21 cellular contexts compared by ENCODE assay signal in genomic region chr12:49985981-49986380, GRCh38. TPM values are rescaled to one million over a fixed set of nuclear protein-coding genes. Genes with fewer than 3 reads are reported as not detected.
A peak's percentile ranks its signal among the peaks of the same experiment; 100 is the strongest.
DNase-seq lines count a peak whose midpoint lies in the region; ATAC-seq and FAIRE-seq lines count a peak whose summit lies in the region.
"Had no signal": no experiment of that assay in that cellular context is flagged by ENCODE, and none has a peak within 500 bp of the region (broad histone marks: within the 10 kb centered on the region; RNA-seq: fewer than 3 reads in every experiment).

No MANE protein-coding gene starts in this region.

- peak overlapping the region; percentile 36 for H3K27ac Mint-ChIP-seq in activated T-helper 17 cell treated with anti-CD3 and anti-CD28 coated beads, Interleukin-2, amount 50 U/mL, for 72 hours

- peaks cover 44% of the 10 kb centered on the region for H3K36me3 Mint-ChIP-seq in activated T-helper 17 cell treated with anti-CD3 and anti-CD28 coated beads, Interleukin-2, amount 50 U/mL, for 72 hours (ENCODE audit: low read depth)
- H3K36me3 Mint-ChIP-seq: natural killer cell had no signal

- no peak for FAIRE-seq in GM19239 (lab: Jason Lieb, UNC)
- FAIRE-seq: RCC 7860, TTC549 had no signal

- peaks cover 10% of the 10 kb centered on the region for H3K4me1 Mint-ChIP-seq in activated T-helper 17 cell treated with anti-CD3 and anti-CD28 coated beads, Interleukin-2, amount 50 U/mL, for 72 hours
- H3K4me1 Mint-ChIP-seq: natural killer cell had no signal

- H3K27me3 Mint-ChIP-seq in activated T-helper 17 cell treated with anti-CD3 and anti-CD28 coated beads, Interleukin-2, amount 50 U/mL, for 72 hours = no peaks in the 10 kb centered on the region

- no peaks in the 10 kb centered on the region for H3K9me3 Mint-ChIP-seq in activated T-helper 17 cell treated with anti-CD3 and anti-CD28 coated beads, Interleukin-2, amount 50 U/mL, for 72 hours
- H3K9me3 Mint-ChIP-seq: natural killer cell had no signal

- no peak overlapping the region for H3K4me3 Mint-ChIP-seq in activated T-helper 17 cell treated with anti-CD3 and anti-CD28 coated beads, Interleukin-2, amount 50 U/mL, for 72 hours
- H3K4me3 Mint-ChIP-seq: natural killer cell had no signal

- DNase-seq in DMS53 (lab: John Stamatoyannopoulos, UW) (peak; percentile 44), DMS53 treated with DMSO at 0.1 percent for 48 hours (lab: John Stamatoyannopoulos, UW; ENCODE audit: unreplicated experiment) (no peak), COR-L47 (lab: John Stamatoyannopoulos, UW) (peak; percentile 45), iris pigment epithelial cell (ENCODE audit: low read depth) (peak; percentile 40), GM19239 (ENCODE audit: insufficient read length, low spot score) (no peak), cerebellar cortex (ENCODE audit: low spot score) (no peak)
- DNase-seq: activated gamma-delta T cell, esophagus squamous epithelium, H7, heart left ventricle, natural killer cell, NCI-H2081 treated with DMSO at 0.1 percent for 48 hours, psoas muscle, spleen, trophoblast cell had no signal

- peak; percentile 96 for ATAC-seq in activated T-helper 17 cell treated with anti-CD3 and anti-CD28 coated beads, Interleukin-2, amount 50 U/mL, for 72 hours (replicated peaks)
- ATAC-seq in HG02852 (IDR thresholded peaks at IDR 0.05; ENCODE audit: unreplicated experiment) = no peak
- ATAC-seq: heart left ventricle, K562, natural killer cell, psoas muscle had no signal

RNA-seq across cellular contexts. Expression of gene AQP6, which starts 13.2 kb away (rescaled TPM):
- total RNA-seq in activated T-helper 17 cell treated with anti-CD3 and anti-CD28 coated beads, Interleukin-2, amount 50 U/mL, for 72 hours = not detected
- total RNA-seq: ascending aorta, esophagus squamous epithelium, H7, heart left ventricle, natural killer cell, psoas muscle had no signal

RNA-seq across cellular contexts. Expression of gene AQP5, which starts 24.3 kb away (rescaled TPM):
- total RNA-seq in activated T-helper 17 cell treated with anti-CD3 and anti-CD28 coated beads, Interleukin-2, amount 50 U/mL, for 72 hours = not detected
- total RNA-seq: ascending aorta, K562, natural killer cell, psoas muscle had no signal

RNA-seq across cellular contexts. Expression of gene AQP2, which starts 35.4 kb away (rescaled TPM):
- total RNA-seq in activated T-helper 17 cell treated with anti-CD3 and anti-CD28 coated beads, Interleukin-2, amount 50 U/mL, for 72 hours = not detected
- total RNA-seq: ascending aorta, esophagus squamous epithelium, H7, heart left ventricle, K562, natural killer cell, psoas muscle, spleen had no signal

RNA-seq across cellular contexts. Expression of gene RACGAP1, which starts 39.3 kb away (rescaled TPM):
- total RNA-seq in activated T-helper 17 cell treated with anti-CD3 and anti-CD28 coated beads, Interleukin-2, amount 50 U/mL, for 72 hours = 100 to 1,000 TPM; 132 to 145 TPM

Comparison
In these comparisons a context has a peak if more than half of its experiments do, and no peak if none do; other contexts are left out.
1. DNase-seq: peak in DMS53 (single experiment), COR-L47 (single experiment) and iris pigment epithelial cell (single experiment); none in DMS53 treated with DMSO at 0.1 percent for 48 hours (single experiment), GM19239 (single experiment) and cerebellar cortex (single experiment).